11 cellular contexts compared by ENCODE assay signal in genomic region chr12:56991319-56991906, GRCh38. TPM values are rescaled to one million over a fixed set of nuclear protein-coding genes. Genes with fewer than 3 reads are reported as not detected.
DNase-seq lines count a peak whose midpoint lies in the region; ATAC-seq, FAIRE-seq and TF ChIP-seq lines count a peak whose summit lies in the region.
"Had no signal": no experiment of that assay in that cellular context is flagged by ENCODE, and none has a peak within 500 bp of the region (broad histone marks: within the 10 kb centered on the region; RNA-seq: fewer than 3 reads in every experiment).

No MANE protein-coding gene starts in this region.

- TF ChIP-seq CTCF in A549 (IDR thresholded peaks at IDR 0.05) (no peak), GM12878 (IDR thresholded peaks at IDR 0.05 in 2 of 3, conservative IDR thresholded peaks at IDR 0.05 in 1 of 3; ENCODE audit: control insufficient read depth in 2 of 3, extremely low read depth in 1 of 3, insufficient read depth in 1 of 3, low read depth in 3 of 3, low read length in 3 of 3) (no peak), right lobe of liver (IDR thresholded peaks at IDR 0.05) (no peak)

- no peaks in the 10 kb centered on the region for H3K9me3 ChIP-seq in A549
- H3K9me3 ChIP-seq in GM12878 (replicated peaks; ENCODE audit: control insufficient read depth, insufficient read depth, low read length): no peaks in the 10 kb centered on the region
- no peaks in the 10 kb centered on the region for H3K9me3 ChIP-seq in right lobe of liver

- CTCF ChIA-PET in A549 (lab: Yijun Ruan, JAX): interaction anchor here (1.3 to 5.4 kb wide), 4 partner anchors 13 to 151 kb away, joined by 3 to 57 read pairs (median 4); partner anchors contain the start of gene ZBTB39
- CTCF ChIA-PET in GM12878 (lab: Yijun Ruan, JAX): interaction anchor here (0.8 to 2.8 kb wide), 5 partner anchors 9 to 234 kb away, joined by 3 to 33 read pairs (median 8); partner anchors contain the start of gene HSD17B6

- H3K36me3 ChIP-seq in GM12878 (ENCODE audit: control insufficient read depth in 2 of 2, insufficient read depth in 2 of 2, low read length in 1 of 2): no peaks in the 10 kb centered on the region; a peak in 1 of 4 replicates
- no peaks in the 10 kb centered on the region for H3K36me3 ChIP-seq in right lobe of liver

- FAIRE-seq in A549 (lab: Jason Lieb, UNC): no peak
- peak; percentile 54 for FAIRE-seq in GM12878 (lab: Jason Lieb, UNC)

- in situ Hi-C loops in GM12878 (cut with MboI): no loop called here

- no peak for DNase-seq in A549 (ENCODE audit: low read depth in 1 of 2, low spot score in 1 of 2)
- DNase-seq in HT-29 (ENCODE audit: low spot score): peak; percentile 15
- DNase-seq in GM12878 (ENCODE audit: low read depth, low spot score): no peak
- DNase-seq in right lobe of liver: peak; percentile 64 to 80 (median 79)
- no peak for DNase-seq in NCI-H2081 treated with DMSO at 0.1 percent for 48 hours (lab: John Stamatoyannopoulos, UW)
- DNase-seq in activated effector memory CD4-positive, alpha-beta T cell treated with Interleukin-2 at 50 U/mL for 16 hours: no peak
- no peak for DNase-seq in stimulated activated naive CD4-positive, alpha-beta T cell (lab: John Stamatoyannopoulos, UW)
- DNase-seq: activated CD4-positive, alpha-beta T cell treated with anti-CD3 and anti-CD28 coated beads for 1 hour; HFFc6; NCI-H748 treated with DMSO at 0.1 percent for 48 hours had no signal

- no peaks in the 10 kb centered on the region for H3K79me2 ChIP-seq in GM12878 (ENCODE audit: control insufficient read depth, insufficient read depth, low read length)

- H3K4me3 ChIP-seq in A549: no peak overlapping the region
- H3K4me3 ChIP-seq in GM12878: 0 out of 2 replicates have a peak overlapping the region, but pooled peaks have one; percentile 25
- H3K4me3 ChIP-seq in right lobe of liver: no peak overlapping the region

- TF ChIP-seq POLR2A in A549 (IDR thresholded peaks at IDR 0.05; ENCODE audit: low read length): no peak
- TF ChIP-seq POLR2A in GM12878 (IDR thresholded peaks at IDR 0.05; ENCODE audit: low read depth, low read length): no peak
- no peak for TF ChIP-seq POLR2A in right lobe of liver (IDR thresholded peaks at IDR 0.05)

- TF ChIP-seq RAD21 in A549 (conservative IDR thresholded peaks at IDR 0.05 in 1 of 2, IDR thresholded peaks at IDR 0.05 in 1 of 2) (no peak), GM12878 (IDR thresholded peaks at IDR 0.05; ENCODE audit: insufficient read depth, low read depth, low read length) (no peak)

- H2AFZ ChIP-seq in GM12878 (ENCODE audit: control insufficient read depth, low read depth, low read length): peak overlapping the region; percentile 47

- POLR2A ChIA-PET in A549 (lab: Yijun Ruan, JAX) (no interaction called here), GM12878 (lab: Charles Lee) (interaction anchor here (1.0 to 1.8 kb wide), 2 partner anchors 10 to 121 kb away, joined by 3 to 7 read pairs; no protein-coding TSS in a partner anchor)

- H3K27ac ChIP-seq in A549 (no peak overlapping the region), GM12878 (ENCODE audit: control insufficient read depth, insufficient read depth) (peak overlapping the region; percentile 27; the same call in 1 of the 2 replicates), right lobe of liver (peak overlapping the region; percentile 50 to 80 (median 54))

- H3K4me2 ChIP-seq in A549 (no peak overlapping the region), GM12878 (ENCODE audit: control insufficient read depth, insufficient read depth) (peak overlapping the region; percentile 17)

- intact Hi-C loops in GM12878 (cut with micrococcal nuclease; ENCODE audit: unreplicated experiment) (no loop called here), right lobe of liver (cut with DNase I) (no loop called here)

- BruUV-seq in GM12878 (replicated peaks; lab: Mats Ljungman, UMichigan): no TSS peak

- H3K9ac ChIP-seq in GM12878 (ENCODE audit: control insufficient read depth, insufficient read depth, low read length): no peak overlapping the region

- RAD21 ChIA-PET in GM12878 (lab: Charles Lee; ENCODE audit: unreplicated experiment): interaction anchor here (0.6 to 1.7 kb wide), 5 partner anchors 8 to 354 kb away, joined by 3 to 5 read pairs (median 4); partner anchors contain the start of genes LRP1 and STAT6

- H4K20me1 ChIP-seq in GM12878 (ENCODE audit: control insufficient read depth, insufficient read depth): no peaks in the 10 kb centered on the region

- H3K4me1 ChIP-seq in A549 (0 out of 3 replicates have a peak, but pooled peaks cover 6% of the 10 kb centered on the region), GM12878 (ENCODE audit: control insufficient read depth, insufficient read depth, low read length) (peaks cover 18% of the 10 kb centered on the region), right lobe of liver (peaks cover 0 to 47% (median 12%) of the 10 kb centered on the region in 4 donors)

- H3K27me3 ChIP-seq in GM12878 (replicated peaks in 1 of 2; ENCODE audit: control insufficient read depth in 2 of 2, insufficient read depth in 2 of 2, low read length in 1 of 2) (no peaks in the 10 kb centered on the region), right lobe of liver (no peaks in the 10 kb centered on the region)

- TF ChIP-seq EP300 in A549 (IDR thresholded peaks at IDR 0.05) (no peak), GM12878 (IDR thresholded peaks at IDR 0.05; ENCODE audit: borderline replicate concordance in 1 of 2, control insufficient read depth in 1 of 2, low read depth in 2 of 2, low read length in 2 of 2) (no peak)

- SMC1A ChIA-PET in GM12878 (lab: Charles Lee; ENCODE audit: uncharacterized antibody, unreplicated experiment): interaction anchor here (1.1 to 1.7 kb wide), 7 partner anchors 8 to 242 kb away, joined by 3 to 11 read pairs (median 4); no protein-coding TSS in a partner anchor

- 86% methylated on average over 4 of the region's 4 CpGs for WGBS in A549 (ENCODE audit: missing lambda C conversion rate)
- WGBS in GM12878 (ENCODE audit: insufficient coverage, insufficient replicate concordance, low lambda C conversion rate, missing lambda C conversion rate): 58% methylated on average over 4 of the region's 4 CpGs
- 20% methylated on average over 3 of the region's 4 CpGs for WGBS in right lobe of liver (ENCODE audit: insufficient coverage, low coverage, low lambda C conversion rate, missing lambda C conversion rate)

- ATAC-seq in A549: no peak
- peak; percentile 74 for ATAC-seq in GM12878
- peak; percentile 56 to 70 (median 64) for ATAC-seq in right lobe of liver
- ATAC-seq in HG03439 (IDR thresholded peaks at IDR 0.05; ENCODE audit: unreplicated experiment): no peak

RNA-seq across cellular contexts. Expression of gene ZBTB39, which starts 14.9 kb away (rescaled TPM):
- polyA plus RNA-seq in A549 (2011; rRNA removed) (9.5 and 9.8 TPM in 2 replicates), A549 (2017; fragmentation: RNase III; extraction: RNeasy Plus Mini Kit Qiagen cat#74134 plus additional on column Dnase treatment) (4.3 to 4.7 TPM (median 4.5 TPM) in 3 replicates), GM12878 (2011; rRNA removed) (5.2 and 6.8 TPM in 2 replicates), GM12878 (2014; fragmentation: Illumina TruSeq; extraction: Trizol) (4.7 and 4.8 TPM in 2 replicates), GM12878 (2014; fragmentation: Nextera tagmentation; extraction: Ambion mirVana) (under 1 TPM; 0.88 to 0.93 TPM), GM12878 (2014; rRNA removed) (4.2 and 4.4 TPM in 2 replicates), GM12878 (2016; fragmentation: Nextera tagmentation; extraction: Ambion mirVana) (1 to 10 TPM; 3.0 to 4.4 TPM)
- polyA plus RNA-seq in A549 (2012; cell fraction: cytosol; rRNA removed): 4.6 and 5.2 TPM in 2 replicates
- polyA plus RNA-seq in A549 (2012; cell fraction: nucleus; rRNA removed): 4.3 and 5.4 TPM in 2 replicates
- 17.6 and 21.0 TPM in 2 replicates for polyA minus RNA-seq in A549 (2011; rRNA and poly(A)+ RNA removed)
- 3.2 and 3.4 TPM in 2 replicates for total RNA-seq in HT-29 (2014; rRNA removed; shearing (Covaris generic))
- total RNA-seq in GM12878 (2013; cell fraction: nucleolus; rRNA removed): 14.3 and 16.7 TPM in 2 replicates
- total RNA-seq in GM12878 (2014; rRNA removed) (5.0 and 5.3 TPM in 2 replicates), GM12878 (2014; rRNA removed; fragmentation: Illumina TruSeq; extraction: Trizol) (4.0 and 4.1 TPM in 2 replicates), GM12878 (2021) (5.6 and 6.0 TPM in 2 replicates), right lobe of liver (1 to 10 TPM; 1.8 to 3.7 (median 3.3) TPM)
- 3.0 TPM for polyA plus RNA-seq in GM12878 (2011; ENCODE audit: low read depth)
- polyA plus RNA-seq in GM12878 (2011; cell fraction: cytosol; rRNA removed): 5.6 and 6.2 TPM in 2 replicates
- polyA plus RNA-seq in GM12878 (2011; cell fraction: nucleus; rRNA removed): 9.2 TPM in 2 replicates
- 3.3 and 3.6 TPM in 2 replicates for polyA plus RNA-seq in GM12878 (2012)
- 8.4 and 9.3 TPM in 2 replicates for polyA minus RNA-seq in GM12878 (2011; rRNA and poly(A)+ RNA removed)
- 2.5 and 2.8 TPM in 2 replicates for polyA minus RNA-seq in GM12878 (2011; cell fraction: cytosol; rRNA and poly(A)+ RNA removed)
- 9.3 and 13.8 TPM in 2 replicates for polyA minus RNA-seq in GM12878 (2011; cell fraction: nucleus; rRNA and poly(A)+ RNA removed)

RNA-seq across cellular contexts. Expression of gene TAC3, which starts 24.9 kb away (rescaled TPM):
- polyA plus RNA-seq in A549 (2011; rRNA removed) (0.16 and 0.26 TPM in 2 replicates), A549 (2017; fragmentation: RNase III; extraction: RNeasy Plus Mini Kit Qiagen cat#74134 plus additional on column Dnase treatment) (not detected in 3 replicates), GM12878 (2011; rRNA removed) (0.11 and 0.13 TPM in 2 replicates), GM12878 (2014; fragmentation: Illumina TruSeq; extraction: Trizol) (not detected in 2 replicates), GM12878 (2014; fragmentation: Nextera tagmentation; extraction: Ambion mirVana) (under 1 TPM; 0.13 to 0.18 TPM), GM12878 (2014; rRNA removed) (not detected in 2 replicates), GM12878 (2016; fragmentation: Nextera tagmentation; extraction: Ambion mirVana) (not detected)
- 0.05 TPM in 1 of 2 replicates, not detected in the other for polyA plus RNA-seq in A549 (2012; cell fraction: cytosol; rRNA removed)
- polyA plus RNA-seq in A549 (2012; cell fraction: nucleus; rRNA removed): 0.34 and 0.76 TPM in 2 replicates
- 0.66 TPM in 1 of 2 replicates, not detected in the other for polyA minus RNA-seq in A549 (2011; rRNA and poly(A)+ RNA removed)
- not detected in 2 replicates for total RNA-seq in HT-29 (2014; rRNA removed; shearing (Covaris generic))
- total RNA-seq in GM12878 (2013; cell fraction: nucleolus; rRNA removed): not detected in 2 replicates
- total RNA-seq in GM12878 (2014; rRNA removed) (not detected in 2 replicates), GM12878 (2014; rRNA removed; fragmentation: Illumina TruSeq; extraction: Trizol) (not detected in 2 replicates), GM12878 (2021) (not detected in 2 replicates), right lobe of liver (not detected)
- polyA plus RNA-seq in GM12878 (2011; ENCODE audit: low read depth): not detected
- not detected in 2 replicates for polyA plus RNA-seq in GM12878 (2011; cell fraction: cytosol; rRNA removed)
- polyA plus RNA-seq in GM12878 (2011; cell fraction: nucleus; rRNA removed): 0.15 and 0.22 TPM in 2 replicates
- polyA plus RNA-seq in GM12878 (2012): not detected in 2 replicates
- polyA minus RNA-seq in GM12878 (2011; rRNA and poly(A)+ RNA removed): not detected in 2 replicates
- not detected in 2 replicates for polyA minus RNA-seq in GM12878 (2011; cell fraction: cytosol; rRNA and poly(A)+ RNA removed)
- not detected in 2 replicates for polyA minus RNA-seq in GM12878 (2011; cell fraction: nucleus; rRNA and poly(A)+ RNA removed)
- total RNA-seq: HFFc6 had no signal

RNA-seq across cellular contexts. Expression of gene RDH16, which starts 34.0 kb away (rescaled TPM):
- polyA plus RNA-seq in A549 (2011; rRNA removed) (0.21 and 0.22 TPM in 2 replicates), A549 (2017; fragmentation: RNase III; extraction: RNeasy Plus Mini Kit Qiagen cat#74134 plus additional on column Dnase treatment) (0.06 to 0.09 TPM (median 0.08 TPM) in 3 replicates), GM12878 (2011; rRNA removed) (0.03 and 0.05 TPM in 2 replicates), GM12878 (2014; fragmentation: Illumina TruSeq; extraction: Trizol) (0.09 TPM in 1 of 2 replicates, not detected in the other), GM12878 (2014; fragmentation: Nextera tagmentation; extraction: Ambion mirVana) (under 1 TPM; 0.04 to 0.08 TPM), GM12878 (2014; rRNA removed) (0.15 and 0.18 TPM in 2 replicates), GM12878 (2016; fragmentation: Nextera tagmentation; extraction: Ambion mirVana) (under 1 TPM; 0.05 to 0.07 TPM)
- polyA plus RNA-seq in A549 (2012; cell fraction: cytosol; rRNA removed): 0.05 and 0.07 TPM in 2 replicates
- 0.43 and 0.59 TPM in 2 replicates for polyA plus RNA-seq in A549 (2012; cell fraction: nucleus; rRNA removed)
- 0.29 TPM in 1 of 2 replicates, not detected in the other for polyA minus RNA-seq in A549 (2011; rRNA and poly(A)+ RNA removed)
- total RNA-seq in HT-29 (2014; rRNA removed; shearing (Covaris generic)): not detected in 2 replicates
- total RNA-seq in GM12878 (2013; cell fraction: nucleolus; rRNA removed): 0.98 and 1.3 TPM in 2 replicates
- total RNA-seq in GM12878 (2014; rRNA removed) (0.05 and 0.06 TPM in 2 replicates), GM12878 (2014; rRNA removed; fragmentation: Illumina TruSeq; extraction: Trizol) (0.04 TPM in 1 of 2 replicates, not detected in the other), GM12878 (2021) (0.31 TPM in 1 of 2 replicates, not detected in the other), right lobe of liver (100 to 1,000 TPM in 4 of 6 experiments, 10 to 100 TPM in 2; 84.6 to 481 (median 147) TPM)
- 0.21 TPM for polyA plus RNA-seq in GM12878 (2011; ENCODE audit: low read depth)
- 0.04 and 0.05 TPM in 2 replicates for polyA plus RNA-seq in GM12878 (2011; cell fraction: cytosol; rRNA removed)
- polyA plus RNA-seq in GM12878 (2011; cell fraction: nucleus; rRNA removed): 0.70 and 0.76 TPM in 2 replicates
- polyA plus RNA-seq in GM12878 (2012): 0.15 and 0.19 TPM in 2 replicates
- polyA minus RNA-seq in GM12878 (2011; rRNA and poly(A)+ RNA removed): 0.07 and 0.10 TPM in 2 replicates
- polyA minus RNA-seq in GM12878 (2011; cell fraction: cytosol; rRNA and poly(A)+ RNA removed): not detected in 2 replicates
- 0.12 TPM in 1 of 2 replicates, not detected in the other for polyA minus RNA-seq in GM12878 (2011; cell fraction: nucleus; rRNA and poly(A)+ RNA removed)
- total RNA-seq: HFFc6 had no signal

RNA-seq across cellular contexts. Expression of gene SDR9C7, which starts 57.2 kb away (rescaled TPM):
- polyA plus RNA-seq in A549 (2011; rRNA removed) (0.13 TPM in 1 of 2 replicates, not detected in the other), A549 (2017; fragmentation: RNase III; extraction: RNeasy Plus Mini Kit Qiagen cat#74134 plus additional on column Dnase treatment) (0.05 TPM in 1 of 3 replicates, not detected in the others), GM12878 (2011; rRNA removed) (0.06 TPM in 1 of 2 replicates, not detected in the other), GM12878 (2014; fragmentation: Illumina TruSeq; extraction: Trizol) (not detected in 2 replicates), GM12878 (2014; fragmentation: Nextera tagmentation; extraction: Ambion mirVana) (not detected), GM12878 (2014; rRNA removed) (0.04 TPM in 1 of 2 replicates, not detected in the other), GM12878 (2016; fragmentation: Nextera tagmentation; extraction: Ambion mirVana) (not detected)
- 0.03 and 0.05 TPM in 2 replicates for polyA plus RNA-seq in A549 (2012; cell fraction: cytosol; rRNA removed)
- 0.05 and 0.06 TPM in 2 replicates for polyA plus RNA-seq in A549 (2012; cell fraction: nucleus; rRNA removed)
- polyA minus RNA-seq in A549 (2011; rRNA and poly(A)+ RNA removed): not detected in 2 replicates
- not detected in 2 replicates for total RNA-seq in HT-29 (2014; rRNA removed; shearing (Covaris generic))
- not detected in 2 replicates for total RNA-seq in GM12878 (2013; cell fraction: nucleolus; rRNA removed)
- total RNA-seq in GM12878 (2014; rRNA removed) (not detected in 2 replicates), GM12878 (2014; rRNA removed; fragmentation: Illumina TruSeq; extraction: Trizol) (not detected in 2 replicates), GM12878 (2021) (not detected in 2 replicates), right lobe of liver (not detected)
- not detected for polyA plus RNA-seq in GM12878 (2011; ENCODE audit: low read depth)
- not detected in 2 replicates for polyA plus RNA-seq in GM12878 (2011; cell fraction: cytosol; rRNA removed)
- 0.07 TPM in 1 of 2 replicates, not detected in the other for polyA plus RNA-seq in GM12878 (2011; cell fraction: nucleus; rRNA removed)
- not detected in 2 replicates for polyA plus RNA-seq in GM12878 (2012)
- polyA minus RNA-seq in GM12878 (2011; rRNA and poly(A)+ RNA removed): 0.15 TPM in 1 of 2 replicates, not detected in the other
- polyA minus RNA-seq in GM12878 (2011; cell fraction: cytosol; rRNA and poly(A)+ RNA removed): not detected in 2 replicates
- polyA minus RNA-seq in GM12878 (2011; cell fraction: nucleus; rRNA and poly(A)+ RNA removed): not detected in 2 replicates
- total RNA-seq: HFFc6 had no signal

RNA-seq across cellular contexts. Expression of gene MYO1A, which starts 58.5 kb away (rescaled TPM):
- 1.9 and 3.1 TPM in 2 replicates for polyA plus RNA-seq in A549 (2011; rRNA removed)
- 0.13 and 0.17 TPM in 2 replicates for polyA plus RNA-seq in A549 (2012; cell fraction: cytosol; rRNA removed)
- 0.61 and 0.74 TPM in 2 replicates for polyA plus RNA-seq in A549 (2012; cell fraction: nucleus; rRNA removed)
- 0.17 to 0.67 TPM (median 0.50 TPM) in 3 replicates for polyA plus RNA-seq in A549 (2017; fragmentation: RNase III; extraction: RNeasy Plus Mini Kit Qiagen cat#74134 plus additional on column Dnase treatment)
- polyA minus RNA-seq in A549 (2011; rRNA and poly(A)+ RNA removed): 4.8 and 5.6 TPM in 2 replicates
- total RNA-seq in HT-29 (2014; rRNA removed; shearing (Covaris generic)): 0.76 and 1.8 TPM in 2 replicates
- 0.34 and 0.98 TPM in 2 replicates for total RNA-seq in GM12878 (2013; cell fraction: nucleolus; rRNA removed)
- total RNA-seq in GM12878 (2014; rRNA removed): 0.05 TPM in 1 of 2 replicates, not detected in the other
- 0.13 and 0.14 TPM in 2 replicates for total RNA-seq in GM12878 (2014; rRNA removed; fragmentation: Illumina TruSeq; extraction: Trizol)
- total RNA-seq in GM12878 (2021): 0.08 and 0.10 TPM in 2 replicates
- polyA plus RNA-seq in GM12878 (2011; ENCODE audit: low read depth): not detected
- 0.16 and 0.23 TPM in 2 replicates for polyA plus RNA-seq in GM12878 (2011; rRNA removed)
- polyA plus RNA-seq in GM12878 (2011; cell fraction: cytosol; rRNA removed): 0.09 and 0.15 TPM in 2 replicates
- polyA plus RNA-seq in GM12878 (2011; cell fraction: nucleus; rRNA removed): 1.1 and 2.2 TPM in 2 replicates
- polyA plus RNA-seq in GM12878 (2012): 0.22 and 0.43 TPM in 2 replicates
- polyA plus RNA-seq in GM12878 (2014; fragmentation: Illumina TruSeq; extraction: Trizol): 0.16 TPM in 1 of 2 replicates, not detected in the other
- under 1 TPM in 1 of 2 experiments, not detected in 1; 0.05 TPM for polyA plus RNA-seq in GM12878 (2014; fragmentation: Nextera tagmentation; extraction: Ambion mirVana)
- 0.01 and 0.15 TPM in 2 replicates for polyA plus RNA-seq in GM12878 (2014; rRNA removed)
- polyA plus RNA-seq in GM12878 (2016; fragmentation: Nextera tagmentation; extraction: Ambion mirVana): under 1 TPM; 0.27 to 0.34 TPM
- polyA minus RNA-seq in GM12878 (2011; rRNA and poly(A)+ RNA removed): 0.51 and 1.9 TPM in 2 replicates
- not detected in 2 replicates for polyA minus RNA-seq in GM12878 (2011; cell fraction: cytosol; rRNA and poly(A)+ RNA removed)
- 0.48 and 0.97 TPM in 2 replicates for polyA minus RNA-seq in GM12878 (2011; cell fraction: nucleus; rRNA and poly(A)+ RNA removed)
- 1 to 10 TPM in 1 of 6 experiments, under 1 TPM in 4, not detected in 1; 0.27 to 1.9 (median 0.68) TPM for total RNA-seq in right lobe of liver

Comparison
In these comparisons a context has a peak if more than half of its experiments do, and no peak if none do; other contexts are left out.
1. ATAC-seq: peak in GM12878 (single experiment) and right lobe of liver (4 of 4); none in A549 (0 of 2) and HG03439 (single experiment).
2. DNase-seq: peak in HT-29 (single experiment) and right lobe of liver (3 of 3); none in A549 (0 of 2), GM12878 (single experiment), NCI-H2081 treated with DMSO at 0.1 percent for 48 hours (single experiment), activated effector memory CD4-positive, alpha-beta T cell treated with Interleukin-2 at 50 U/mL for 16 hours (single experiment) and stimulated activated naive CD4-positive, alpha-beta T cell (0 of 6).
3. H3K27ac ChIP-seq: peak in GM12878 (single experiment) and right lobe of liver (3 of 3); none in A549 (0 of 2).
4. RNA of gene RDH16, which starts 34.0 kb away (total RNA-seq): 84.6 to 481 TPM in right lobe of liver; 0.04 to 1.3 TPM in GM12878 and not detected in HT-29; every median in the first group is over 10 times any median in the second.